In the genomic region with DNA sequence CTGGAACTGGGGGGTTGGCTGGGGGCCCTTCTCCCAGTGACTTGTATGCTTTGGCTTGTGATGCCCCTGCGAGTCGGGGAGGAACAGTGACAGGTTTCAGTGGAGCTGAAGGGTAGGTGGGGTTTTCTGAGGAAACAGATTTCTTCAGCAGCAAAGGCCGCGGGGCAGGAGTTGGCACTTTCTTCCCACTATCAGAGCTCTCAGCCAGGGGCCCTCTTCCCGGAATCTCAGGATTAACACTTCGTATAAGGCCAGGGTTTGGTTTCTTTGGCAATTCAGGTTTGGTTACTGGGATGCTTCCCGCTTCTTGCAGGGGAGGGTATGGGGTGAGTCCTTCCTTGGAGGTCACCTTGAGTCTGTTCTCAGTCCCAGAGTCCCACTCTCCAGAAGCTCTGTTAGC, we compare ENCODE assay signal across 1 cellular context.
TF ChIP-seq lines count a peak whose summit lies in the region.

No MANE protein-coding gene starts in this region.

TF ChIP-seq in IMR-90, 13 proteins besides CTCF, POLR2A, EP300 and RAD21 (continued from another document):
- TF ChIP-seq, protein P1, sequence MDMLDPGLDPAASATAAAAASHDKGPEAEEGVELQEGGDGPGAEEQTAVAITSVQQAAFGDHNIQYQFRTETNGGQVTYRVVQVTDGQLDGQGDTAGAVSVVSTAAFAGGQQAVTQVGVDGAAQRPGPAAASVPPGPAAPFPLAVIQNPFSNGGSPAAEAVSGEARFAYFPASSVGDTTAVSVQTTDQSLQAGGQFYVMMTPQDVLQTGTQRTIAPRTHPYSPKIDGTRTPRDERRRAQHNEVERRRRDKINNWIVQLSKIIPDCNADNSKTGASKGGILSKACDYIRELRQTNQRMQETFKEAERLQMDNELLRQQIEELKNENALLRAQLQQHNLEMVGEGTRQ (IDR thresholded peaks at IDR 0.05; ENCODE audit: low read depth, low read length): no peak
- no peak for TF ChIP-seq RCOR1 (IDR thresholded peaks at IDR 0.05; ENCODE audit: insufficient replicate concordance, low read length)
